In the genomic region with DNA sequence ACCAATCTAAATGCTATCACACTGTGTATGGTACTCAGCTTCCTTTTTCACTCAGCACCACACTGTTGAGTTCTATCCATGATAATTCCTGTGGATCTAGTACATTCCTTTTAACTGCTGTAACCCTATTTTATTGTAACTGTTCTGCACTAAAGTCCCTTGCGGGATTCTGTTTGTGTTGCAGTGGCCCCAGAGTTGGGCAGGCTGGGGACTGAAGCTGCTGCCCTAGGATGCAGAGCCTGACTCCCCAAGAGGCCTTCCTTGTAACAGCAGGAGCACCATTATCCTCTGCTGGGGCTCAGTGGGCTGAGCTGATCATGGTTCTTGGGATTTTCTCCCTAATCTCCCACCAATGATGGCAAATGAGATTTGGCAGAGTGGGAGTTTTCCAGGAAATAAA, we compare ENCODE assay signal across 18 cellular contexts.
DNase-seq lines count a peak whose midpoint lies in the region; ATAC-seq and TF ChIP-seq lines count a peak whose summit lies in the region.
"Had no signal": no experiment of that assay in that cellular context is flagged by ENCODE, and none has a peak within 500 bp of the region (broad histone marks: within the 10 kb centered on the region; RNA-seq: fewer than 3 reads in every experiment).

No MANE protein-coding gene starts in this region.

- H3K4me1 ChIP-seq in HEK293 (ENCODE audit: control insufficient read depth, insufficient read depth, low read length) (no peaks in the 10 kb centered on the region), ectodermal cell (ENCODE audit: control insufficient read depth, insufficient read depth, low read length) (peaks cover 6% of the 10 kb centered on the region)
- H3K4me1 ChIP-seq: gastroesophageal sphincter, psoas muscle, vagina had no signal

- no peak overlapping the region for H3K4me3 ChIP-seq in HEK293 (ENCODE audit: low read depth, low read length)
- no peak overlapping the region for H3K4me3 ChIP-seq in ectodermal cell (ENCODE audit: insufficient read depth, low read depth, low read length)
- H3K4me3 ChIP-seq: gastroesophageal sphincter, psoas muscle, vagina had no signal

- ATAC-seq in GM21723 (IDR thresholded peaks at IDR 0.05; ENCODE audit: unreplicated experiment): no peak
- ATAC-seq: effector memory CD8-positive, alpha-beta T cell; gastroesophageal sphincter; naive thymus-derived CD4-positive, alpha-beta T cell; psoas muscle had no signal

- peaks cover 10 to 94% of the 10 kb centered on the region in 2 experiments; a peak in 2 of 3 replicates for H3K36me3 ChIP-seq in HEK293 (ENCODE audit: control insufficient read depth in 2 of 2, insufficient read depth in 1 of 2, low read length in 2 of 2)
- peaks cover 52% of the 10 kb centered on the region for H3K36me3 ChIP-seq in ectodermal cell (ENCODE audit: control insufficient read depth, insufficient read depth, low read length)

- no peaks in the 10 kb centered on the region for H3K9me3 Mint-ChIP-seq in nephron progenitor cell
- H3K9me3 Mint-ChIP-seq: effector memory CD8-positive, alpha-beta T cell; naive thymus-derived CD4-positive, alpha-beta T cell had no signal

- CTCF ChIA-PET in HEK293 (lab: Yijun Ruan, JAX): interaction anchor here (0.6 to 1.3 kb wide), 4 partner anchors 35 to 394 kb away, joined by 3 to 7 read pairs (median 3); no protein-coding TSS in a partner anchor

- H3K9me3 ChIP-seq in HEK293 (ENCODE audit: control insufficient read depth, insufficient read depth, low read depth, low read length) (no peaks in the 10 kb centered on the region), ectodermal cell (ENCODE audit: control insufficient read depth, low read length) (no peaks in the 10 kb centered on the region)
- H3K9me3 ChIP-seq: gastroesophageal sphincter, psoas muscle, vagina had no signal

- POLR2A ChIA-PET in HEK293 (lab: Yijun Ruan, JAX): no interaction called here

- no peak overlapping the region for H3K4me3 Mint-ChIP-seq in nephron progenitor cell
- H3K4me3 Mint-ChIP-seq: effector memory CD8-positive, alpha-beta T cell; naive thymus-derived CD4-positive, alpha-beta T cell had no signal

- H3K36me3 Mint-ChIP-seq in nephron progenitor cell (ENCODE audit: low read depth): peaks cover 66% of the 10 kb centered on the region

- no peaks in the 10 kb centered on the region for H3K27me3 ChIP-seq in ectodermal cell (ENCODE audit: control insufficient read depth, insufficient read depth, low read length, poor library complexity, severe bottlenecking)
- H3K27me3 ChIP-seq: gastroesophageal sphincter, vagina had no signal

- DNase-seq in AG08396 (ENCODE audit: low spot score) (peak; percentile 54), nephron progenitor cell (no peak), NCI-H345 treated with DMSO at 0.1 percent for 48 hours (lab: John Stamatoyannopoulos, UW; ENCODE audit: unreplicated experiment) (no peak)
- DNase-seq in activated CD4-positive, alpha-beta T cell treated with anti-CD3 and anti-CD28 coated beads, Interleukin-2, amount 50 U/mL, for 48 hours: no peak
- DNase-seq in activated T-cell treated with anti-CD3 and anti-CD28 coated beads, Interleukin-2, amount 50 U/mL, for 1 hour: no peak
- DNase-seq: activated naive CD4-positive, alpha-beta T cell treated with anti-CD3 and anti-CD28 coated beads, Interleukin-2, amount 50 U/mL, for 16 hours; effector memory CD8-positive, alpha-beta T cell; GF-D8; naive thymus-derived CD4-positive, alpha-beta T cell; NCI-H1694 treated with DMSO at 0.1 percent for 48 hours; NCI-H510A; psoas muscle; T1000 had no signal

- peak overlapping the region; percentile 77 for H3K27ac Mint-ChIP-seq in nephron progenitor cell

- TF ChIP-seq CTCF in HEK293 (tag by site-specific recombination; IDR thresholded peaks at IDR 0.05) (no peak), nephron progenitor cell (IDR thresholded peaks at IDR 0.05) (no peak)

- 70 to 75% methylated on average over 1 of the region's 1 CpG for WGBS in ectodermal cell, 2 experiments

- H3K27me3 Mint-ChIP-seq in nephron progenitor cell (ENCODE audit: low read depth, poor library complexity): no peaks in the 10 kb centered on the region
- H3K27me3 Mint-ChIP-seq: effector memory CD8-positive, alpha-beta T cell; naive thymus-derived CD4-positive, alpha-beta T cell had no signal

- peaks cover 8% of the 10 kb centered on the region for H3K4me1 Mint-ChIP-seq in nephron progenitor cell

- H3K27ac ChIP-seq in HEK293 (ENCODE audit: extremely low read depth, low read depth, low read length) (no peak overlapping the region), ectodermal cell (ENCODE audit: insufficient read depth, low read depth, low read length, poor library complexity, severe bottlenecking) (peak overlapping the region; percentile 16)
- H3K27ac ChIP-seq: gastroesophageal sphincter, psoas muscle, vagina had no signal

TF ChIP-seq in HEK293, 187 proteins besides CTCF, POLR2A, EP300 and RAD21:
- TF ChIP-seq ZNF404 (tag by site-specific recombination; IDR thresholded peaks at IDR 0.05): no peak
- TF ChIP-seq ZIC2 (tag by site-specific recombination; IDR thresholded peaks at IDR 0.05): peak; percentile 54; the same call in 1 of the 2 replicates
- TF ChIP-seq, protein P1, sequence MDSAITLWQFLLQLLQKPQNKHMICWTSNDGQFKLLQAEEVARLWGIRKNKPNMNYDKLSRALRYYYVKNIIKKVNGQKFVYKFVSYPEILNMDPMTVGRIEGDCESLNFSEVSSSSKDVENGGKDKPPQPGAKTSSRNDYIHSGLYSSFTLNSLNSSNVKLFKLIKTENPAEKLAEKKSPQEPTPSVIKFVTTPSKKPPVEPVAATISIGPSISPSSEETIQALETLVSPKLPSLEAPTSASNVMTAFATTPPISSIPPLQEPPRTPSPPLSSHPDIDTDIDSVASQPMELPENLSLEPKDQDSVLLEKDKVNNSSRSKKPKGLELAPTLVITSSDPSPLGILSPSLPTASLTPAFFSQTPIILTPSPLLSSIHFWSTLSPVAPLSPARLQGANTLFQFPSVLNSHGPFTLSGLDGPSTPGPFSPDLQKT (IDR thresholded peaks at IDR 0.05; ENCODE audit: borderline replicate concordance, low read depth, low read length): no peak
- TF ChIP-seq ZNF112 (tag by site-specific recombination; IDR thresholded peaks at IDR 0.05): no peak
